ENCODE assay signal across 1 cellular context in genomic region chr16:18789515-18789849, GRCh38.
TF ChIP-seq lines count a peak whose summit lies in the region.

No MANE protein-coding gene starts in this region.

TF ChIP-seq in K562, 482 proteins besides CTCF, POLR2A, EP300 and RAD21:
- TF ChIP-seq GTF2B (IDR thresholded peaks at IDR 0.05; ENCODE audit: extremely low read depth, insufficient read length) (no peak), ATF3 (IDR thresholded peaks at IDR 0.05) (no peak), ATF3 (CRISPR knock-in tag; conservative IDR thresholded peaks at IDR 0.05) (no peak), NR2C1 (IDR thresholded peaks at IDR 0.05) (no peak), NR2C1 (tag; IDR thresholded peaks at IDR 0.05) (no peak), ELF2 (CRISPR knock-in tag; IDR thresholded peaks at IDR 0.05) (no peak), IRF1 (CRISPR knock-in tag; IDR thresholded peaks at IDR 0.05; ENCODE audit: borderline replicate concordance) (0 out of 2 replicates have a peak, but pooled peaks have one; percentile 23), ZNF583 (CRISPR knock-in tag; IDR thresholded peaks at IDR 0.05) (no peak), MIER1 (IDR thresholded peaks at IDR 0.05; ENCODE audit: low read depth) (no peak), NBN (IDR thresholded peaks at IDR 0.05; ENCODE audit: low read depth) (no peak), CEBPG (CRISPR knock-in tag; IDR thresholded peaks at IDR 0.05) (no peak), CEBPG (tag; conservative IDR thresholded peaks at IDR 0.05 in 1 of 2, IDR thresholded peaks at IDR 0.05 in 1 of 2) (no peak), TCF7 (IDR thresholded peaks at IDR 0.05; ENCODE audit: borderline replicate concordance) (no peak), THRA (IDR thresholded peaks at IDR 0.05) (no peak), POLR3G (IDR thresholded peaks at IDR 0.05; ENCODE audit: extremely low read depth, insufficient read length, insufficient replicate concordance) (no peak), ZBTB40 (IDR thresholded peaks at IDR 0.05) (peak; percentile 57; the same call in 1 of the 2 replicates), ZBTB40 (CRISPR knock-in tag; IDR thresholded peaks at IDR 0.05) (no peak), ZBTB11 (CRISPR knock-in tag; IDR thresholded peaks at IDR 0.05) (no peak), SMARCE1 (IDR thresholded peaks at IDR 0.05) (no peak), CLOCK (CRISPR knock-in tag; IDR thresholded peaks at IDR 0.05; ENCODE audit: borderline replicate concordance) (no peak), SRSF1 (IDR thresholded peaks at IDR 0.05; ENCODE audit: low read depth, low read length) (no peak), CCAR2 (IDR thresholded peaks at IDR 0.05; ENCODE audit: low read depth, low read length) (no peak), MCM5 (IDR thresholded peaks at IDR 0.05; ENCODE audit: low read depth) (no peak), ELF4 (CRISPR knock-in tag; IDR thresholded peaks at IDR 0.05) (no peak), SETDB1 (IDR thresholded peaks at IDR 0.05; ENCODE audit: low read length) (no peak), SUPT5H (IDR thresholded peaks at IDR 0.05) (no peak), BRCA1 (IDR thresholded peaks at IDR 0.05) (no peak), BRCA1 (CRISPR knock-in tag; IDR thresholded peaks at IDR 0.05) (no peak), ZNF609 (CRISPR knock-in tag; IDR thresholded peaks at IDR 0.05; ENCODE audit: borderline replicate concordance) (no peak), MLX (CRISPR knock-in tag; conservative IDR thresholded peaks at IDR 0.05) (no peak), KAT7 (CRISPR knock-in tag; IDR thresholded peaks at IDR 0.05; ENCODE audit: borderline replicate concordance) (0 out of 2 replicates have a peak, but pooled peaks have one; percentile 34)
